ENCODE assay signal across 19 cellular contexts in the genomic region with DNA sequence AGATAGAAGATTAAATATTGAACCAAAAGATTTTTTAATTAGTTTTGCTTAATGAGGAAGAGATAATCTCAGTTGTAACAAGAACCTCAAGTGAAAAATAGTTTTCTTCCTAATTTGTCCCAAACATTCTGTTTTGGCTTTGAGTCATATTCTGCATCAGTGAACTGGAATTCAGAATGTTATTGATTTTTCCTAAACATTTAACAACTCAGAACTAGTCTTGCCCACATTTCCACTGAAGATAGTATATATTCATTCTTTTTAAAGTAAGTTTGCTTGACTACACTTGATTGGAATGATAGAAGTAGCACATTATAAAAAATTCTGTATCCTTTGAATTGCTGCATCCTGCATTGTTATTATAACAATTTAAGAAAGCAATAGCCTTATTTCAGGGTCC.
A peak's percentile ranks its signal among the peaks of the same experiment; 100 is the strongest.
DNase-seq lines count a peak whose midpoint lies in the region; ATAC-seq, FAIRE-seq and TF ChIP-seq lines count a peak whose summit lies in the region.
"Had no signal": no experiment of that assay in that cellular context is flagged by ENCODE, and none has a peak within 500 bp of the region (broad histone marks: within the 10 kb centered on the region; RNA-seq: fewer than 3 reads in every experiment).

No MANE protein-coding gene starts in this region.

- H3K4me1 Mint-ChIP-seq in HFFc6 (ENCODE audit: low read depth) (peaks cover 39% of the 10 kb centered on the region), astrocyte (ENCODE audit: low read depth, unreplicated experiment) (peaks cover 10% of the 10 kb centered on the region), immature natural killer cell (peaks cover 9 to 21% of the 10 kb centered on the region in 2 donors)

- TF ChIP-seq CTCF in AG04449 (IDR thresholded peaks at IDR 0.05; ENCODE audit: insufficient read depth, low read length, missing control alignments): no peak
- no peak for TF ChIP-seq CTCF in HFFc6 (IDR thresholded peaks at IDR 0.05)
- no peak for TF ChIP-seq CTCF in astrocyte (IDR thresholded peaks at IDR 0.05; ENCODE audit: insufficient read depth, low read depth, low read length)
- TF ChIP-seq CTCF in foreskin fibroblast (IDR thresholded peaks at IDR 0.05; ENCODE audit: low read depth, low read length): no peak

- no peak overlapping the region for H3K9ac ChIP-seq in astrocyte (ENCODE audit: low read length)

- H3K27ac Mint-ChIP-seq in HFFc6 (peak overlapping the region; percentile 54), astrocyte (ENCODE audit: unreplicated experiment) (peak overlapping the region; percentile 54), immature natural killer cell (no peak overlapping the region)
- H3K27ac Mint-ChIP-seq: activated naive CD4-positive, alpha-beta T cell treated with anti-CD3 and anti-CD28 coated beads for 36 hours; CD4-positive, alpha-beta T cell had no signal

- DNase-seq in AG04449 (ENCODE audit: low read depth, low spot score) (peak; percentile 51), HFFc6 (peak; percentile 50), astrocyte (ENCODE audit: low read depth) (peak; percentile 63), foreskin fibroblast (peak; percentile 63 to 82), immature natural killer cell (no peak)
- no peak for DNase-seq in activated CD8-positive, alpha-beta memory T cell treated with anti-CD3 and anti-CD28 coated beads, Interleukin-2, amount 50 U/mL, for 4 hours
- no peak for DNase-seq in activated T-cell treated with anti-CD3 and anti-CD28 coated beads, Interleukin-2, amount 50 U/mL, for 1 hour
- DNase-seq: activated CD4-positive, alpha-beta T cell treated with anti-CD3 and anti-CD28 coated beads, Interleukin-2, amount 50 U/mL, for 48 hours; activated naive CD4-positive, alpha-beta T cell treated with anti-CD3 and anti-CD28 coated beads for 36 hours; activated T-cell treated with anti-CD3 and anti-CD28 coated beads, Interleukin-2, amount 50 U/mL, for 4 hours; aorta; CD4-positive, alpha-beta T cell; NCI-H1417 treated with DMSO at 0.1 percent for 48 hours; NCI-H2171; NCI-H526; stimulated activated CD4-positive, alpha-beta T cell treated with anti-CD3 and anti-CD28 coated beads, Interleukin-15, amount 100 ng/mL, for 24 hours had no signal

- H3K36me3 ChIP-seq in astrocyte (ENCODE audit: insufficient read depth, low read length): no peaks in the 10 kb centered on the region

- H3K4me3 Mint-ChIP-seq in HFFc6 (peak overlapping the region; percentile 38), astrocyte (ENCODE audit: unreplicated experiment) (no peak overlapping the region), immature natural killer cell (no peak overlapping the region)
- H3K4me3 Mint-ChIP-seq: activated naive CD4-positive, alpha-beta T cell treated with anti-CD3 and anti-CD28 coated beads for 36 hours; activated T-cell treated with anti-CD3 and anti-CD28 coated beads, Interleukin-2, amount 50 U/mL, for 4 hours; CD4-positive, alpha-beta T cell had no signal

- H3K4me3 ChIP-seq in AG04449 (ENCODE audit: low read depth, low read length) (no peak overlapping the region), astrocyte (ENCODE audit: insufficient read depth, low read depth, low read length) (no peak overlapping the region), foreskin fibroblast (ENCODE audit: low read depth in 1 of 2, low read length in 2 of 2) (peak overlapping the region in 1 of 2 donors; percentile 2)
- H3K4me3 ChIP-seq: A549, coronary artery had no signal

- peak overlapping the region; percentile 9 for H3K4me2 ChIP-seq in astrocyte (ENCODE audit: low read length)
- H3K4me2 ChIP-seq: A549 had no signal

- CTCF ChIA-PET in AG04449 (lab: Yijun Ruan, JAX): no interaction called here

- no peak for FAIRE-seq in astrocyte (lab: Jason Lieb, UNC)
- FAIRE-seq: A549 had no signal

- no peaks in the 10 kb centered on the region for H3K79me2 ChIP-seq in astrocyte (ENCODE audit: insufficient read depth, low read length)

- H3K9me3 Mint-ChIP-seq in HFFc6 (no peaks in the 10 kb centered on the region), astrocyte (ENCODE audit: unreplicated experiment) (no peaks in the 10 kb centered on the region), immature natural killer cell (no peaks in the 10 kb centered on the region)
- H3K9me3 Mint-ChIP-seq: activated naive CD4-positive, alpha-beta T cell treated with anti-CD3 and anti-CD28 coated beads for 36 hours; activated T-cell treated with anti-CD3 and anti-CD28 coated beads, Interleukin-2, amount 50 U/mL, for 4 hours; CD4-positive, alpha-beta T cell had no signal

- no peaks in the 10 kb centered on the region for H3K4me1 ChIP-seq in astrocyte (ENCODE audit: insufficient read depth, low read length)
- H3K4me1 ChIP-seq: A549 had no signal

- H3K36me3 Mint-ChIP-seq in HFFc6 (ENCODE audit: low read depth): peaks cover 16% of the 10 kb centered on the region; the same call in 1 of the 2 replicates
- H3K36me3 Mint-ChIP-seq in astrocyte (ENCODE audit: low read depth, unreplicated experiment): peaks cover 2% of the 10 kb centered on the region
- no peaks in the 10 kb centered on the region for H3K36me3 Mint-ChIP-seq in immature natural killer cell

- POLR2A ChIA-PET in AG04449 (lab: Yijun Ruan, JAX): no interaction called here

- peak overlapping the region; percentile 3 for H3K27ac ChIP-seq in astrocyte (ENCODE audit: low read depth, low read length)
- H3K27ac ChIP-seq: A549, coronary artery had no signal

- no peaks in the 10 kb centered on the region for H3K27me3 ChIP-seq in astrocyte (ENCODE audit: insufficient read depth, low read length)

- no peaks in the 10 kb centered on the region; the same call in 1 of the 2 replicates for H3K27me3 Mint-ChIP-seq in HFFc6 (ENCODE audit: insufficient read depth)
- H3K27me3 Mint-ChIP-seq in astrocyte (ENCODE audit: low read depth, unreplicated experiment): no peaks in the 10 kb centered on the region
- H3K27me3 Mint-ChIP-seq in immature natural killer cell (ENCODE audit: low read depth in 3 of 3): peaks cover 0 to 7% (median 0%) of the 10 kb centered on the region in 3 donors

- H3K9me3 ChIP-seq in astrocyte (ENCODE audit: insufficient read depth, low read depth, low read length): no peaks in the 10 kb centered on the region
- H3K9me3 ChIP-seq: A549 had no signal

- no peaks in the 10 kb centered on the region for H4K20me1 ChIP-seq in astrocyte (ENCODE audit: insufficient read depth, low read length)

- H2AFZ ChIP-seq in astrocyte (ENCODE audit: low read depth, low read length): no peak overlapping the region

- ATAC-seq in GM21737 (IDR thresholded peaks at IDR 0.05; ENCODE audit: unreplicated experiment): no peak
- ATAC-seq: A549; activated T-cell treated with anti-CD3 and anti-CD28 coated beads, Interleukin-2, amount 50 U/mL, for 4 hours had no signal

Comparison
In these comparisons a context has a peak if more than half of its experiments do, and no peak if none do; other contexts are left out.
1. DNase-seq: peak in AG04449 (single experiment), HFFc6 (single experiment), astrocyte (single experiment) and foreskin fibroblast (2 of 2); none in immature natural killer cell (0 of 3), activated CD8-positive, alpha-beta memory T cell treated with anti-CD3 and anti-CD28 coated beads, Interleukin-2, amount 50 U/mL, for 4 hours (single experiment) and activated T-cell treated with anti-CD3 and anti-CD28 coated beads, Interleukin-2, amount 50 U/mL, for 1 hour (single experiment).
2. H3K27ac Mint-ChIP-seq: peak in HFFc6 (single experiment) and astrocyte (single experiment); none in immature natural killer cell (0 of 6).